ENCODE assay signal across 8 cellular contexts in genomic region chr1:8903908-8904650, GRCh38. TPM values are rescaled to one million over a fixed set of nuclear protein-coding genes. Genes with fewer than 3 reads are reported as not detected.
DNase-seq lines count a peak whose midpoint lies in the region; ATAC-seq and TF ChIP-seq lines count a peak whose summit lies in the region.

No MANE protein-coding gene starts in this region.

- H3K27ac ChIP-seq in epithelial cell of prostate, result peak overlapping the region; percentile 62

- no peaks in the 10 kb centered on the region for H3K27me3 Mint-ChIP-seq in osteocyte (ENCODE audit: unreplicated experiment)

- ATAC-seq in HG02981 (IDR thresholded peaks at IDR 0.05; ENCODE audit: unreplicated experiment) (no peak), HG02678 (IDR thresholded peaks at IDR 0.05; ENCODE audit: unreplicated experiment) (no peak)

- peak overlapping the region; percentile 74 for H3K27ac Mint-ChIP-seq in osteocyte (ENCODE audit: unreplicated experiment)

- no peak overlapping the region for H3K4me3 Mint-ChIP-seq in osteocyte (ENCODE audit: unreplicated experiment)

- no peak for TF ChIP-seq CTCF in osteocyte (IDR thresholded peaks at IDR 0.05)

- no peaks in the 10 kb centered on the region for H3K36me3 Mint-ChIP-seq in osteocyte (ENCODE audit: unreplicated experiment)

- no peaks in the 10 kb centered on the region for H3K9me3 Mint-ChIP-seq in osteocyte (ENCODE audit: unreplicated experiment)

- peaks cover 45% of the 10 kb centered on the region for H3K4me1 Mint-ChIP-seq in osteocyte (ENCODE audit: unreplicated experiment)

- peak; percentile 95 for DNase-seq in Daoy (ENCODE audit: low read depth)
- DNase-seq in NCI-H69 (lab: John Stamatoyannopoulos, UW), result peak; percentile 6
- DNase-seq in epithelial cell of prostate (ENCODE audit: low read depth, low spot score), result peak; percentile 79
- DNase-seq in osteocyte (ENCODE audit: extremely low spot score, unreplicated experiment), result peak; percentile 90
- DNase-seq in UCSD-AML1 (lab: John Stamatoyannopoulos, UW; ENCODE audit: unreplicated experiment), result no peak
- DNase-seq in activated naive CD4-positive, alpha-beta T cell (lab: John Stamatoyannopoulos, UW), result no peak

RNA-seq across cellular contexts. Expression of gene ENO1, which starts 25.6 kb away (rescaled TPM):
- total RNA-seq in Daoy (2014; rRNA removed; shearing (Covaris generic)), result 3,733 and 4,039 TPM in 2 replicates
- 744 and 748 TPM in 2 replicates for total RNA-seq in osteocyte

RNA-seq across cellular contexts. Expression of gene CA6, which starts 41.6 kb away (rescaled TPM):
- total RNA-seq in Daoy (2014; rRNA removed; shearing (Covaris generic)), result not detected in 2 replicates
- not detected in 2 replicates for total RNA-seq in osteocyte

Comparison
In these comparisons a context has a peak if more than half of its experiments do, and no peak if none do; other contexts are left out.
1. DNase-seq: peak in Daoy (single experiment), NCI-H69 (single experiment), epithelial cell of prostate (single experiment) and osteocyte (single experiment); none in UCSD-AML1 (single experiment) and activated naive CD4-positive, alpha-beta T cell (0 of 4).